Comparison of ENCODE assay signal across 15 cellular contexts in genomic region chr9:136634904-136635303, GRCh38.
"Had no signal": no experiment of that assay in that cellular context is flagged by ENCODE, and none has a peak within 500 bp of the region (broad histone marks: within the 10 kb centered on the region; RNA-seq: fewer than 3 reads in every experiment).

No MANE protein-coding gene starts in this region.

- DNase-seq: activated CD4-positive, alpha-beta T cell treated with anti-CD3 and anti-CD28 coated beads for 1 hour; activated CD4-positive, alpha-beta T cell treated with anti-CD3 and anti-CD28 coated beads, Interleukin-2, amount 50 U/mL, for 4 hours; activated naive CD4-positive, alpha-beta T cell treated with anti-CD3 and anti-CD28 coated beads, Interleukin-2, amount 10 ng/mL, durations not matched to agents 7 days and 5 days; activated T-cell treated with anti-CD3 and anti-CD28 coated beads, Interleukin-2, amount 50 U/mL, for 1 hour; central memory CD4-positive, alpha-beta T cell; colonic mucosa; heart left ventricle; midbrain; naive B cell; stimulated activated CD4-positive, alpha-beta T cell treated with anti-CD3 and anti-CD28 coated beads, Interleukin-4, amount 100 ng/mL, for 4 hours; stimulated activated CD8-positive, alpha-beta memory T cell treated with anti-CD3 and anti-CD28 coated beads, Interleukin-4, amount 100 ng/mL, for 48 hours; stimulated activated naive CD8-positive, alpha-beta T cell treated with anti-CD3 and anti-CD28 coated beads, Interleukin-15, Interleukin-2, amounts not matched to agents 100 U/mL and 50 U/mL, for 24 hours; transverse colon had no signal

- H3K36me3 ChIP-seq: colonic mucosa, heart left ventricle, transverse colon had no signal

- H3K9me3 Mint-ChIP-seq: activated naive CD4-positive, alpha-beta T cell treated with anti-CD3 and anti-CD28 coated beads, Interleukin-2, amount 10 ng/mL, durations not matched to agents 7 days and 5 days; naive B cell had no signal

- H3K36me3 Mint-ChIP-seq: activated naive CD4-positive, alpha-beta T cell treated with anti-CD3 and anti-CD28 coated beads, Interleukin-2, amount 10 ng/mL, durations not matched to agents 7 days and 5 days; naive B cell had no signal

- H3K4me1 ChIP-seq: colonic mucosa, parathyroid adenoma had no signal

- H3K9me3 ChIP-seq: colonic mucosa, heart left ventricle, transverse colon had no signal

- ATAC-seq: heart left ventricle; stimulated activated naive CD8-positive, alpha-beta T cell treated with anti-CD3 and anti-CD28 coated beads, Interleukin-15, Interleukin-2, amounts not matched to agents 100 U/mL and 50 U/mL, for 24 hours had no signal

- H3K27me3 ChIP-seq: colonic mucosa had no signal

- H3K4me3 ChIP-seq: colonic mucosa, heart left ventricle, lung, transverse colon had no signal

- H3K27ac Mint-ChIP-seq: activated naive CD4-positive, alpha-beta T cell treated with anti-CD3 and anti-CD28 coated beads, Interleukin-2, amount 10 ng/mL, durations not matched to agents 7 days and 5 days had no signal

- H3K4me3 Mint-ChIP-seq: activated naive CD4-positive, alpha-beta T cell treated with anti-CD3 and anti-CD28 coated beads, Interleukin-2, amount 10 ng/mL, durations not matched to agents 7 days and 5 days; naive B cell had no signal

- H3K4me1 Mint-ChIP-seq: activated naive CD4-positive, alpha-beta T cell treated with anti-CD3 and anti-CD28 coated beads, Interleukin-2, amount 10 ng/mL, durations not matched to agents 7 days and 5 days had no signal

- H2AFZ ChIP-seq: parathyroid adenoma had no signal

- H3K9ac ChIP-seq: parathyroid adenoma had no signal

- H3K27ac ChIP-seq: colonic mucosa, heart left ventricle, parathyroid adenoma, transverse colon had no signal

- H3K79me2 ChIP-seq: parathyroid adenoma had no signal
